ENCODE assay signal across 9 cellular contexts in the genomic region with DNA sequence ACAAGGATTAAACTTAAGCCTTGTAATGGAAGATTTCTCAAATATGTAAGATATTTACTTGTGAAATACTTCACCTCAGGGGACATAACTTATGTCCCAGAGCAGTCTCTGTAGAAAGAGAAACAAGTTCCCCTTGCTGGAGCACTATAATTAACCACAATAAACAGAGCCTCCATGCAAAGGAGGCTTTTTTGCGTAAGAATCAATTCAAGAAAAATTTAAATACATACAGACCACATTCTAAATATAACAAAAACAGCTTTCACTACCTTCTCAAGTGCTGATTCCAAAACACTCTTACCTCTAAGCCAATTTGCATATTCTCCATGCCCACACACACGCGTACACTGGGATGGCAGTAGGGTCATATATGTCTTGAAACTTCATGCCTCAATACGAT. TPM values are rescaled to one million over a fixed set of nuclear protein-coding genes. Genes with fewer than 3 reads are reported as not detected.
DNase-seq lines count a peak whose midpoint lies in the region; ATAC-seq and FAIRE-seq lines count a peak whose summit lies in the region.
"Had no signal": no experiment of that assay in that cellular context is flagged by ENCODE, and none has a peak within 500 bp of the region (broad histone marks: within the 10 kb centered on the region; RNA-seq: fewer than 3 reads in every experiment).

No MANE protein-coding gene starts in this region.

- intact Hi-C loops in sciatic nerve (cut with DNase I): no loop called here

- no peak for FAIRE-seq in urothelium cell line (lab: Jason Lieb, UNC)
- FAIRE-seq: D721Med had no signal

- ATAC-seq in GM18498 (IDR thresholded peaks at IDR 0.05; ENCODE audit: unreplicated experiment) (peak; percentile 94), GM21515 (IDR thresholded peaks at IDR 0.05; ENCODE audit: unreplicated experiment) (peak; percentile 86), HG03354 (IDR thresholded peaks at IDR 0.05; ENCODE audit: poor library complexity, severe bottlenecking, unreplicated experiment) (peak; percentile 95), sciatic nerve (no peak)

- DNase-seq in amniotic epithelial cell (ENCODE audit: low read depth) (peak; percentile 27), glomerular visceral epithelial cell (ENCODE audit: extremely low spot score) (no peak), NCI-H128 (lab: John Stamatoyannopoulos, UW; ENCODE audit: unreplicated experiment) (no peak), sciatic nerve (ENCODE audit: low spot score) (no peak), urothelium cell line (ENCODE audit: low spot score) (no peak)

RNA-seq across cellular contexts. Expression of a gene that starts 30.7 kb away (rescaled TPM):
- total RNA-seq in sciatic nerve: 3.3 TPM

RNA-seq across cellular contexts. Expression of a gene that starts 42.5 kb away (rescaled TPM):
- 41.2 TPM for total RNA-seq in sciatic nerve

RNA-seq across cellular contexts. Expression of a gene that starts 53.1 kb away (rescaled TPM):
- total RNA-seq in sciatic nerve: 2.5 TPM
